20 cellular contexts compared by ENCODE assay signal in genomic region chr10:114206902-114207301, GRCh38. TPM values are rescaled to one million over a fixed set of nuclear protein-coding genes. Genes with fewer than 3 reads are reported as not detected.
A peak's percentile ranks its signal among the peaks of the same experiment; 100 is the strongest.
DNase-seq lines count a peak whose midpoint lies in the region; ATAC-seq, FAIRE-seq and TF ChIP-seq lines count a peak whose summit lies in the region.
"Had no signal": no experiment of that assay in that cellular context is flagged by ENCODE, and none has a peak within 500 bp of the region (broad histone marks: within the 10 kb centered on the region; RNA-seq: fewer than 3 reads in every experiment).

No MANE protein-coding gene starts in this region.

- no peak overlapping the region for H2BK12ac ChIP-seq in mesenchymal stem cell (ENCODE audit: low read length in 2 of 2)

- H3K4ac ChIP-seq in mesenchymal stem cell (ENCODE audit: low read depth in 1 of 2, low read length in 2 of 2): no peak overlapping the region

- FAIRE-seq in bronchial epithelial cell (lab: Jason Lieb, UNC): no peak
- no peak for FAIRE-seq in small intestine (lab: Jason Lieb, UNC)
- FAIRE-seq: A549, D721Med had no signal

- H3K36me3 ChIP-seq in bronchial epithelial cell (ENCODE audit: control insufficient read depth, insufficient read depth, low read length) (no peaks in the 10 kb centered on the region), mesenchymal stem cell (ENCODE audit: control insufficient read depth in 1 of 2, insufficient read depth in 2 of 2, low read depth in 1 of 2, low read length in 2 of 2) (no peaks in the 10 kb centered on the region), small intestine (ENCODE audit: control insufficient read depth in 2 of 2, insufficient read depth in 2 of 2, low read length in 2 of 2) (no peaks in the 10 kb centered on the region)

- no peak overlapping the region for H3K14ac ChIP-seq in mesenchymal stem cell (ENCODE audit: low read length in 2 of 2)

- H3K27me3 ChIP-seq in bronchial epithelial cell (ENCODE audit: control insufficient read depth, insufficient read depth, low read length) (no peaks in the 10 kb centered on the region), mesenchymal stem cell (ENCODE audit: control insufficient read depth in 1 of 2, insufficient read depth in 1 of 2, low read length in 2 of 2) (no peaks in the 10 kb centered on the region), small intestine (ENCODE audit: control insufficient read depth in 2 of 2, insufficient read depth in 2 of 2, low read length in 2 of 2) (no peaks in the 10 kb centered on the region)

- TF ChIP-seq CTCF in LNCaP clone FGC (IDR thresholded peaks at IDR 0.05; ENCODE audit: control insufficient read depth, extremely low read depth, insufficient read depth) (no peak), bronchial epithelial cell (IDR thresholded peaks at IDR 0.05; ENCODE audit: insufficient read depth, low read length, severe bottlenecking) (no peak)

- no peak overlapping the region for H3K4me3 ChIP-seq in LNCaP clone FGC (ENCODE audit: low read depth, low read length)
- H3K4me3 ChIP-seq in bronchial epithelial cell (ENCODE audit: low read depth, low read length): no peak overlapping the region
- no peak overlapping the region for H3K4me3 ChIP-seq in mesenchymal stem cell (ENCODE audit: insufficient read depth in 1 of 2, low read depth in 1 of 2, low read length in 2 of 2)
- no peak overlapping the region for H3K4me3 ChIP-seq in small intestine (ENCODE audit: low read depth in 1 of 2, low read length in 2 of 2)
- H3K4me3 ChIP-seq: A549 had no signal

- H3K4me2 ChIP-seq in mesenchymal stem cell (ENCODE audit: low read length, poor library complexity, severe bottlenecking): no peak overlapping the region
- H3K4me2 ChIP-seq: A549 had no signal

- no peak overlapping the region for H4K91ac ChIP-seq in mesenchymal stem cell (ENCODE audit: low read length)

- DNase-seq in LNCaP clone FGC (ENCODE audit: low read depth) (peak; percentile 99), bronchial epithelial cell (ENCODE audit: low read depth) (peak; percentile 24), mesenchymal stem cell (peak; percentile 8), small intestine (peak; percentile 47), nucleus accumbens (lab: John Stamatoyannopoulos, UW) (no peak), SKM-1 treated with dmso at 0.1 percent for 144 hours (lab: John Stamatoyannopoulos, UW; ENCODE audit: unreplicated experiment) (no peak)
- DNase-seq: BE2C; CD8-positive, alpha-beta T cell; COR-L47; DMS153; GF-D8; HCEC 1CT; HFFc6 had no signal

- ATAC-seq in HG03196 (IDR thresholded peaks at IDR 0.05; ENCODE audit: unreplicated experiment): no peak
- ATAC-seq: A549; CD8-positive, alpha-beta T cell had no signal

- H3K79me1 ChIP-seq in mesenchymal stem cell (replicated peaks; ENCODE audit: low read length, poor library complexity, severe bottlenecking): no peaks in the 10 kb centered on the region

- H2BK5ac ChIP-seq in mesenchymal stem cell (ENCODE audit: low read depth, low read length, poor library complexity, severe bottlenecking): no peak overlapping the region

- no peak overlapping the region for H2AFZ ChIP-seq in mesenchymal stem cell (ENCODE audit: low read depth, low read length)

- no peaks in the 10 kb centered on the region for H3K9me3 ChIP-seq in mesenchymal stem cell (ENCODE audit: control insufficient read depth, low read length)
- no peaks in the 10 kb centered on the region for H3K9me3 ChIP-seq in small intestine (ENCODE audit: control insufficient read depth, low read depth)
- H3K9me3 ChIP-seq: A549, BE2C had no signal

- H3K4me1 ChIP-seq in mesenchymal stem cell (ENCODE audit: control insufficient read depth, insufficient read depth, low read depth, low read length): no peaks in the 10 kb centered on the region
- no peaks in the 10 kb centered on the region for H3K4me1 ChIP-seq in small intestine (ENCODE audit: control insufficient read depth in 2 of 2, insufficient read depth in 1 of 2, low read depth in 1 of 2, low read length in 1 of 2)
- H3K4me1 ChIP-seq: A549, BE2C had no signal

- H3K27ac ChIP-seq in mesenchymal stem cell (ENCODE audit: low read length, poor library complexity, severe bottlenecking): no peak overlapping the region
- no peak overlapping the region for H3K27ac ChIP-seq in small intestine (ENCODE audit: low read depth in 1 of 2, low read length in 1 of 2)
- H3K27ac ChIP-seq: A549 had no signal

- H3K18ac ChIP-seq in mesenchymal stem cell (ENCODE audit: low read depth in 1 of 2, low read length in 2 of 2): no peak overlapping the region

- H4K8ac ChIP-seq in mesenchymal stem cell (ENCODE audit: low read length): no peak overlapping the region

- no peak overlapping the region for H2BK15ac ChIP-seq in mesenchymal stem cell (ENCODE audit: low read depth, poor library complexity, severe bottlenecking)

- H2AK5ac ChIP-seq in mesenchymal stem cell (ENCODE audit: low read length, severe bottlenecking): no peak overlapping the region

- no peak overlapping the region for H3K9ac ChIP-seq in mesenchymal stem cell (ENCODE audit: low read length)

- no peak overlapping the region for H3K23ac ChIP-seq in mesenchymal stem cell (ENCODE audit: low read length in 2 of 2)

- H2BK120ac ChIP-seq in mesenchymal stem cell (ENCODE audit: low read depth, low read length): no peak overlapping the region

- WGBS in mesenchymal stem cell: 22% methylated on average over 1 of the region's 2 CpGs
- 36 to 49% (median 36%) methylated on average over 2 of the region's 2 CpGs for WGBS in small intestine, 3 donors

RNA-seq across cellular contexts. Expression of gene TDRD1, which starts 27.7 kb away (rescaled TPM):
- total RNA-seq in bronchial epithelial cell: 1.8 and 2.1 TPM in 2 replicates
- not detected for polyA plus RNA-seq in mesenchymal stem cell (2013, experiment 1 of 2)
- polyA plus RNA-seq in mesenchymal stem cell (2013, experiment 2 of 2): not detected
- under 1 TPM in 1 of 3 donors, not detected in 2; 0.10 TPM for polyA plus RNA-seq in small intestine
- total RNA-seq: CD8-positive, alpha-beta T cell; H4; HFFc6 had no signal
- polyA plus RNA-seq: A549, AG04450, CD14-positive monocyte, IgD-negative memory B cell had no signal

RNA-seq across cellular contexts. Expression of gene VWA2, which starts 32.2 kb away (rescaled TPM):
- 1.8 and 3.9 TPM in 2 replicates for total RNA-seq in bronchial epithelial cell
- 0.07 TPM for polyA plus RNA-seq in mesenchymal stem cell (2013, experiment 1 of 2)
- polyA plus RNA-seq in mesenchymal stem cell (2013, experiment 2 of 2): 0.12 TPM
- 1 to 10 TPM in 1 of 3 donors, not detected in 2; 3.0 TPM for polyA plus RNA-seq in small intestine
- total RNA-seq: CD8-positive, alpha-beta T cell; H4 had no signal
- polyA plus RNA-seq: A549, AG04450, CD14-positive monocyte, IgD-negative memory B cell had no signal

RNA-seq across cellular contexts. Expression of gene CCDC186, which starts 32.9 kb away (rescaled TPM):
- total RNA-seq in bronchial epithelial cell: 21.6 and 22.4 TPM in 2 replicates
- polyA plus RNA-seq in mesenchymal stem cell (2013, experiment 1 of 2): 17.8 TPM
- polyA plus RNA-seq in mesenchymal stem cell (2013, experiment 2 of 2): 17.9 TPM
- 10 to 100 TPM in 2 of 3 donors, 1 to 10 TPM in 1; 7.2 to 13.0 (median 11.1) TPM for polyA plus RNA-seq in small intestine

Comparison
In these comparisons a context has a peak if more than half of its experiments do, and no peak if none do; other contexts are left out.
1. DNase-seq: peak in LNCaP clone FGC (single experiment), bronchial epithelial cell (single experiment), mesenchymal stem cell (single experiment) and small intestine (single experiment); none in nucleus accumbens (0 of 56) and SKM-1 treated with dmso at 0.1 percent for 144 hours (single experiment).